ENCODE assay signal across 1 cellular context in genomic region chr5:8057764-8058163, GRCh38.
TF ChIP-seq lines count a peak whose summit lies in the region.

No MANE protein-coding gene starts in this region.

TF ChIP-seq in K562, 482 proteins besides CTCF, POLR2A, EP300 and RAD21 (continued from another document and continues in another):
- TF ChIP-seq FOXA1 (IDR thresholded peaks at IDR 0.05; ENCODE audit: borderline replicate concordance), result no peak
- TF ChIP-seq CREM (IDR thresholded peaks at IDR 0.05; ENCODE audit: low read depth), result 0 out of 2 replicates have a peak, but pooled peaks have one; percentile 19
- no peak for TF ChIP-seq ZNF121 (CRISPR knock-in tag; conservative IDR thresholded peaks at IDR 0.05)
- no peak for TF ChIP-seq ZNF408 (CRISPR knock-in tag; IDR thresholded peaks at IDR 0.05; ENCODE audit: low read depth)
- TF ChIP-seq NBN (IDR thresholded peaks at IDR 0.05; ENCODE audit: low read depth), result no peak
- TF ChIP-seq MED1 (CRISPR knock-in tag; IDR thresholded peaks at IDR 0.05; ENCODE audit: borderline replicate concordance), result no peak
- TF ChIP-seq TCFL5 (CRISPR knock-in tag; conservative IDR thresholded peaks at IDR 0.05), result no peak
- TF ChIP-seq OTX1 (CRISPR knock-in tag; IDR thresholded peaks at IDR 0.05), result no peak
- no peak for TF ChIP-seq ZNF77 (CRISPR knock-in tag; IDR thresholded peaks at IDR 0.05)
- TF ChIP-seq JUND (IDR thresholded peaks at IDR 0.05; ENCODE audit: borderline replicate concordance, low read depth, low read length), result peak; percentile 59; the same call in 1 of the 2 replicates
- TF ChIP-seq JUND (tag; IDR thresholded peaks at IDR 0.05; ENCODE audit: borderline replicate concordance, low read depth, low read length), result peak; percentile 88; the same call in 2 of the 3 replicates
- no peak for TF ChIP-seq HNRNPK (IDR thresholded peaks at IDR 0.05; ENCODE audit: low read depth, low read length, poor library complexity, severe bottlenecking)
- TF ChIP-seq ZBTB2 (IDR thresholded peaks at IDR 0.05), result no peak
- no peak for TF ChIP-seq TCF15 (CRISPR knock-in tag; IDR thresholded peaks at IDR 0.05)
- TF ChIP-seq DPF2 (IDR thresholded peaks at IDR 0.05), result peak; percentile 85
- no peak for TF ChIP-seq CHCHD3 (CRISPR knock-in tag; IDR thresholded peaks at IDR 0.05)
- TF ChIP-seq VEZF1 (CRISPR knock-in tag; IDR thresholded peaks at IDR 0.05), result no peak
- peak; percentile 45; the same call in 1 of the 2 replicates for TF ChIP-seq STAT5A (IDR thresholded peaks at IDR 0.05; ENCODE audit: borderline replicate concordance, low read length)
- no peak for TF ChIP-seq ZNF584 (CRISPR knock-in tag; IDR thresholded peaks at IDR 0.05; ENCODE audit: low read depth)
- TF ChIP-seq NRF1 (conservative IDR thresholded peaks at IDR 0.05 in 1 of 2, IDR thresholded peaks at IDR 0.05 in 1 of 2), result no peak
- no peak for TF ChIP-seq NFXL1 (CRISPR knock-in tag; IDR thresholded peaks at IDR 0.05)
- TF ChIP-seq PHB2 (IDR thresholded peaks at IDR 0.05; ENCODE audit: low read depth), result peak; percentile 47; the same call in 1 of the 2 replicates
- TF ChIP-seq CREB5 (CRISPR knock-in tag; IDR thresholded peaks at IDR 0.05), result no peak
- peak; percentile 65 for TF ChIP-seq MTA2 (IDR thresholded peaks at IDR 0.05; ENCODE audit: low read depth)
- no peak for TF ChIP-seq ZNF740 (CRISPR knock-in tag; IDR thresholded peaks at IDR 0.05)
- no peak for TF ChIP-seq ZNF740 (tag; IDR thresholded peaks at IDR 0.05)
- no peak for TF ChIP-seq ZBTB7A (IDR thresholded peaks at IDR 0.05; ENCODE audit: borderline replicate concordance, control insufficient read depth, low read depth, low read length)
- TF ChIP-seq HDAC2 (IDR thresholded peaks at IDR 0.05), result peak; percentile 84
- TF ChIP-seq NCOA1 (IDR thresholded peaks at IDR 0.05; ENCODE audit: low read depth), result peak; percentile 24; the same call in 1 of the 2 replicates
- no peak for TF ChIP-seq ZBTB34 (CRISPR knock-in tag; IDR thresholded peaks at IDR 0.05)
- peak; percentile 96 for TF ChIP-seq NFIC (IDR thresholded peaks at IDR 0.05)
- no peak for TF ChIP-seq ATF1 (CRISPR knock-in tag; IDR thresholded peaks at IDR 0.05)
- TF ChIP-seq ATF1 (tag; IDR thresholded peaks at IDR 0.05), result 0 out of 2 replicates have a peak, but pooled peaks have one; percentile 18
- TF ChIP-seq ZBTB8A (IDR thresholded peaks at IDR 0.05; ENCODE audit: partially characterized antibody), result no peak
- no peak for TF ChIP-seq HMG20B (CRISPR knock-in tag; IDR thresholded peaks at IDR 0.05)
- TF ChIP-seq CBX3 (IDR thresholded peaks at IDR 0.05; ENCODE audit: borderline replicate concordance in 1 of 2, low read length in 2 of 2), result no peak
- peak; percentile 87 for TF ChIP-seq TCF3 (CRISPR knock-in tag; IDR thresholded peaks at IDR 0.05)
- no peak for TF ChIP-seq MCM7 (IDR thresholded peaks at IDR 0.05)
- TF ChIP-seq SOX6 (IDR thresholded peaks at IDR 0.05), result peak; percentile 62
- TF ChIP-seq ZNF589 (CRISPR knock-in tag; IDR thresholded peaks at IDR 0.05; ENCODE audit: low read depth), result no peak
- no peak for TF ChIP-seq SRSF9 (IDR thresholded peaks at IDR 0.05; ENCODE audit: borderline replicate concordance, low read depth, low read length)
- no peak for TF ChIP-seq NFE2L1 (tag; IDR thresholded peaks at IDR 0.05; ENCODE audit: borderline replicate concordance, low read depth)
- no peak for TF ChIP-seq RBM25 (IDR thresholded peaks at IDR 0.05; ENCODE audit: low read depth, low read length, severe bottlenecking)
- TF ChIP-seq ZNF780A (CRISPR knock-in tag; IDR thresholded peaks at IDR 0.05), result no peak
- TF ChIP-seq PPARD (CRISPR knock-in tag; IDR thresholded peaks at IDR 0.05), result no peak
- 0 out of 2 replicates have a peak, but pooled peaks have one; percentile 30 for TF ChIP-seq TFAP4 (CRISPR knock-in tag; IDR thresholded peaks at IDR 0.05; ENCODE audit: borderline replicate concordance)
- no peak for TF ChIP-seq SUPT5H (IDR thresholded peaks at IDR 0.05)
- TF ChIP-seq NONO (IDR thresholded peaks at IDR 0.05; ENCODE audit: low read depth in 2 of 2, low read length in 1 of 2), result no peak
- no peak for TF ChIP-seq MBD2 (IDR thresholded peaks at IDR 0.05; ENCODE audit: borderline replicate concordance, low read depth)
- TF ChIP-seq IFI16 (CRISPR knock-in tag; IDR thresholded peaks at IDR 0.05), result no peak
- peak; percentile 90 for TF ChIP-seq ARID1B (IDR thresholded peaks at IDR 0.05)
- TF ChIP-seq BRF2 (IDR thresholded peaks at IDR 0.05; ENCODE audit: borderline replicate concordance, insufficient read depth, insufficient read length), result no peak
- no peak for TF ChIP-seq ETS2 (tag; IDR thresholded peaks at IDR 0.05; ENCODE audit: borderline replicate concordance, poor library complexity, severe bottlenecking)
- TF ChIP-seq E2F1 (CRISPR knock-in tag; IDR thresholded peaks at IDR 0.05), result no peak
- TF ChIP-seq FOXA3 (CRISPR knock-in tag; conservative IDR thresholded peaks at IDR 0.05 in 1 of 2, IDR thresholded peaks at IDR 0.05 in 1 of 2), result no peak
- TF ChIP-seq KDM1A (IDR thresholded peaks at IDR 0.05), result peak; percentile 97 to 98
- TF ChIP-seq SIX5 (IDR thresholded peaks at IDR 0.05; ENCODE audit: borderline replicate concordance in 1 of 2, insufficient read depth in 1 of 2, low read depth in 1 of 2, low read length in 2 of 2), result no peak
- TF ChIP-seq FOXP4 (CRISPR knock-in tag; IDR thresholded peaks at IDR 0.05; ENCODE audit: borderline replicate concordance), result no peak
- TF ChIP-seq HEY1 (CRISPR knock-in tag; IDR thresholded peaks at IDR 0.05; ENCODE audit: borderline replicate concordance), result no peak
